In the genomic region with DNA sequence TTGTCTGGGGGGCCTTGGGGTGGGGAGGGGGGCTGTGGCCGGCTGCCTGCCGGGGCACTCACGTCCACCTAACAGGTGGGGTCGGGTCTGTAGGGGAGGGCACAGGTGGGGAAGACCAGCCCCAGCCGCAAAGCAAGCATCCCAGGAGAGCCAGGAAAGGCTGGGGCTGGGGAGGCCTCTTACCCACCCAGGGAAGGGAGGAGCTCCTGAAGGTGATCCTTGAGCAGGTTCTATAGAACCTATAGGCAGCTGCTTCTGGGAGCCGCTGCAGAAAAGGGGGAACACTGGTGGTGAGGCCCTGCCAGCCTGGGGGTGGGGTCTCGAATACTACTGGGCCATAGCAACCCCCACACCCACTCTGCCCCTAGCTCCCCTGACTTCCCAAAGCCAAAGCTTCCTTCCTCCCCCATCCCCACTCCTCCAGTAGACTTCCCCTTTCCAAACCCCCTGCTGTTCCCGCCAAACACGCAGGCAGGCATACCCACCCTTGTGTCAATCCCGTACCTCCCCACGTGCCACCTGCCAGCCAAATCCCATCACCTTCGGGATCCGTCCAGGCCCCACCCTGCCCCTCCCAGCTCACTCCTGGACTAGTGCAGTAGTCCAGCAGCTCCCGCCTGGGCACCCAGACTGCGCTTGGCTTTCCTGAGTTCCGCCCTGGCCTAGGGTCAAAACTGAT, we compare ENCODE assay signal across 1 cellular context.
TF ChIP-seq lines count a peak whose summit lies in the region.

No MANE protein-coding gene starts in this region.

TF ChIP-seq in endothelial cell of umbilical vein, 7 proteins besides CTCF, POLR2A, EP300 and RAD21:
- TF ChIP-seq GATA2 (IDR thresholded peaks at IDR 0.05; ENCODE audit: insufficient read depth, insufficient read length, low read depth, low read length) (no peak), FOS (IDR thresholded peaks at IDR 0.05; ENCODE audit: borderline replicate concordance, insufficient read depth, low read length) (no peak), MYC (IDR thresholded peaks at IDR 0.05; ENCODE audit: low read depth, low read length) (no peak), EZH2 (IDR thresholded peaks at IDR 0.05; ENCODE audit: borderline replicate concordance, low read depth, low read length, severe bottlenecking) (no peak), POLR2AphosphoS5 (IDR thresholded peaks at IDR 0.05; ENCODE audit: insufficient read depth, low read depth, low read length) (no peak), JUN (IDR thresholded peaks at IDR 0.05; ENCODE audit: borderline replicate concordance, insufficient read depth, insufficient read length, low read depth) (no peak)
- TF ChIP-seq, protein P1, sequence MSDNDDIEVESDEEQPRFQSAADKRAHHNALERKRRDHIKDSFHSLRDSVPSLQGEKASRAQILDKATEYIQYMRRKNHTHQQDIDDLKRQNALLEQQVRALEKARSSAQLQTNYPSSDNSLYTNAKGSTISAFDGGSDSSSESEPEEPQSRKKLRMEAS (IDR thresholded peaks at IDR 0.05; ENCODE audit: insufficient read depth, insufficient read length): no peak
TF ChIP-seq in endothelial cell of umbilical vein: peak in this region for 0.
